ENCODE assay signal across 12 cellular contexts in genomic region chr1:205593967-205594366, GRCh38. TPM values are rescaled to one million over a fixed set of nuclear protein-coding genes. Genes with fewer than 3 reads are reported as not detected.
DNase-seq lines count a peak whose midpoint lies in the region; ATAC-seq and TF ChIP-seq lines count a peak whose summit lies in the region.
"Had no signal": no experiment of that assay in that cellular context is flagged by ENCODE, and none has a peak within 500 bp of the region (broad histone marks: within the 10 kb centered on the region; RNA-seq: fewer than 3 reads in every experiment).

No MANE protein-coding gene starts in this region.

- H3K9me3 ChIP-seq in testis, result no peaks in the 10 kb centered on the region

- TF ChIP-seq CTCF in testis (IDR thresholded peaks at IDR 0.05), result no peak

- H3K27ac ChIP-seq in testis, result no peak overlapping the region
- H3K27ac ChIP-seq: GM23248 had no signal

- no peak for DNase-seq in stimulated activated naive CD8-positive, alpha-beta T cell treated with anti-CD3 and anti-CD28 coated beads, Interleukin-15, Interleukin-2, amounts not matched to agents 100 U/mL and 50 U/mL, for 24 hours
- DNase-seq in T-cell (no peak), left lobe of liver (ENCODE audit: low spot score) (peak; percentile 37), testis (no peak)
- DNase-seq in stimulated activated effector memory CD8-positive, alpha-beta T cell treated with anti-CD3 and anti-CD28 coated beads, Interleukin-12 subunit alpha, Interleukin-12 subunit beta, amount 100 ng/mL, for 72 hours (ENCODE audit: low spot score in 2 of 2), result no peak
- DNase-seq: erythroblast, GM23248, midbrain, NCI-H345 had no signal

- ATAC-seq in stimulated activated naive CD8-positive, alpha-beta T cell treated with anti-CD3 and anti-CD28 coated beads, Interleukin-15, Interleukin-2, amounts not matched to agents 100 U/mL and 50 U/mL, for 24 hours, result no peak
- ATAC-seq in T-cell (replicated peaks in 1 of 4), result peak in 1 of 4 experiments; percentile 11
- no peak for ATAC-seq in left lobe of liver
- ATAC-seq in HG03439 (IDR thresholded peaks at IDR 0.05; ENCODE audit: unreplicated experiment), result no peak
- no peak for ATAC-seq in GM21528 (IDR thresholded peaks at IDR 0.05; ENCODE audit: low FRiP score, unreplicated experiment)
- no peak for ATAC-seq in stimulated activated effector memory CD8-positive, alpha-beta T cell treated with anti-CD3 and anti-CD28 coated beads, Interleukin-12 subunit alpha, Interleukin-12 subunit beta, amount 100 ng/mL, for 72 hours

- no peak overlapping the region for H3K4me3 ChIP-seq in testis
- H3K4me3 ChIP-seq: GM23248 had no signal

- H3K27me3 ChIP-seq in testis, result no peaks in the 10 kb centered on the region

- H3K4me1 ChIP-seq in testis, result peaks cover 10% of the 10 kb centered on the region

- no peaks in the 10 kb centered on the region for H3K27me3 Mint-ChIP-seq in stimulated activated naive CD8-positive, alpha-beta T cell treated with anti-CD3 and anti-CD28 coated beads, Interleukin-15, Interleukin-2, amounts not matched to agents 100 ng/mL and 50 ng/mL, for 24 hours
- H3K27me3 Mint-ChIP-seq in T-cell, result no peaks in the 10 kb centered on the region

- CTCF ChIA-PET in T-cell (lab: Charles Lee), result interaction anchor here (1.0 to 8.4 kb wide), 7 partner anchors 36 to 65 kb away, joined by 3 to 142 read pairs (median 6); partner anchors contain the start of gene ELK4 (in 1 of the 2)

- peak overlapping the region; percentile 55 for H3K4me3 Mint-ChIP-seq in stimulated activated naive CD8-positive, alpha-beta T cell treated with anti-CD3 and anti-CD28 coated beads, Interleukin-15, Interleukin-2, amounts not matched to agents 100 ng/mL and 50 ng/mL, for 24 hours
- peak overlapping the region in 2 of 3 donors; percentile 65 to 74 for H3K4me3 Mint-ChIP-seq in T-cell
- H3K4me3 Mint-ChIP-seq in stimulated activated effector memory CD8-positive, alpha-beta T cell treated with anti-CD3 and anti-CD28 coated beads, Interleukin-12 subunit alpha, Interleukin-12 subunit beta, amount 100 ng/mL, for 72 hours, result no peak overlapping the region

- no peak for TF ChIP-seq POLR2A in testis (IDR thresholded peaks at IDR 0.05)

- POLR2A ChIA-PET in T-cell (lab: Charles Lee), result interaction anchor here (0.6 to 1.5 kb wide), 7 partner anchors 35 to 470 kb away, joined by 3 to 7 read pairs (median 4); partner anchors contain the start of gene ELK4 (in 2 of the 2)

- intact Hi-C loops in testis (cut with DNase I; ENCODE audit: low total_unique reads), result no loop called here

- WGBS in testis, 2 donors, result 62 to 64% methylated on average over 6 of the region's 6 CpGs

- no peaks in the 10 kb centered on the region for H3K9me3 Mint-ChIP-seq in stimulated activated naive CD8-positive, alpha-beta T cell treated with anti-CD3 and anti-CD28 coated beads, Interleukin-15, Interleukin-2, amounts not matched to agents 100 ng/mL and 50 ng/mL, for 24 hours
- no peaks in the 10 kb centered on the region for H3K9me3 Mint-ChIP-seq in T-cell
- H3K9me3 Mint-ChIP-seq in stimulated activated effector memory CD8-positive, alpha-beta T cell treated with anti-CD3 and anti-CD28 coated beads, Interleukin-12 subunit alpha, Interleukin-12 subunit beta, amount 100 ng/mL, for 72 hours, result no peaks in the 10 kb centered on the region

- H3K4me1 Mint-ChIP-seq in stimulated activated naive CD8-positive, alpha-beta T cell treated with anti-CD3 and anti-CD28 coated beads, Interleukin-15, Interleukin-2, amounts not matched to agents 100 ng/mL and 50 ng/mL, for 24 hours (ENCODE audit: low read depth), result peaks cover 47% of the 10 kb centered on the region
- peaks cover 40 to 54% (median 54%) of the 10 kb centered on the region in 3 donors for H3K4me1 Mint-ChIP-seq in T-cell
- peaks cover 6% of the 10 kb centered on the region for H3K4me1 Mint-ChIP-seq in stimulated activated effector memory CD8-positive, alpha-beta T cell treated with anti-CD3 and anti-CD28 coated beads, Interleukin-12 subunit alpha, Interleukin-12 subunit beta, amount 100 ng/mL, for 72 hours

- peaks cover 22% of the 10 kb centered on the region for H3K36me3 Mint-ChIP-seq in stimulated activated naive CD8-positive, alpha-beta T cell treated with anti-CD3 and anti-CD28 coated beads, Interleukin-15, Interleukin-2, amounts not matched to agents 100 ng/mL and 50 ng/mL, for 24 hours (ENCODE audit: low read depth)
- H3K36me3 Mint-ChIP-seq in T-cell, result peaks cover 14% of the 10 kb centered on the region
- peaks cover 2% of the 10 kb centered on the region for H3K36me3 Mint-ChIP-seq in stimulated activated effector memory CD8-positive, alpha-beta T cell treated with anti-CD3 and anti-CD28 coated beads, Interleukin-12 subunit alpha, Interleukin-12 subunit beta, amount 100 ng/mL, for 72 hours

- peak overlapping the region; percentile 79 for H3K27ac Mint-ChIP-seq in stimulated activated naive CD8-positive, alpha-beta T cell treated with anti-CD3 and anti-CD28 coated beads, Interleukin-15, Interleukin-2, amounts not matched to agents 100 ng/mL and 50 ng/mL, for 24 hours
- peak overlapping the region; percentile 91 to 94 for H3K27ac Mint-ChIP-seq in T-cell
- no peak overlapping the region for H3K27ac Mint-ChIP-seq in stimulated activated effector memory CD8-positive, alpha-beta T cell treated with anti-CD3 and anti-CD28 coated beads, Interleukin-12 subunit alpha, Interleukin-12 subunit beta, amount 100 ng/mL, for 72 hours

- no peaks in the 10 kb centered on the region for H3K36me3 ChIP-seq in testis (ENCODE audit: low read depth, missing control alignments)

RNA-seq across cellular contexts. Expression of gene ELK4, which starts 37.8 kb away (rescaled TPM):
- total RNA-seq in T-cell (100 to 1,000 TPM; 131 to 185 (median 173) TPM), left lobe of liver (29.9 TPM), testis (10 to 100 TPM; 20.5 to 25.4 TPM)
- 20.4 TPM for polyA plus RNA-seq in testis (ENCODE audit: insufficient read depth, low read depth, low replicate concordance)
